Comparison of ENCODE assay signal across 7 cellular contexts in the genomic region with DNA sequence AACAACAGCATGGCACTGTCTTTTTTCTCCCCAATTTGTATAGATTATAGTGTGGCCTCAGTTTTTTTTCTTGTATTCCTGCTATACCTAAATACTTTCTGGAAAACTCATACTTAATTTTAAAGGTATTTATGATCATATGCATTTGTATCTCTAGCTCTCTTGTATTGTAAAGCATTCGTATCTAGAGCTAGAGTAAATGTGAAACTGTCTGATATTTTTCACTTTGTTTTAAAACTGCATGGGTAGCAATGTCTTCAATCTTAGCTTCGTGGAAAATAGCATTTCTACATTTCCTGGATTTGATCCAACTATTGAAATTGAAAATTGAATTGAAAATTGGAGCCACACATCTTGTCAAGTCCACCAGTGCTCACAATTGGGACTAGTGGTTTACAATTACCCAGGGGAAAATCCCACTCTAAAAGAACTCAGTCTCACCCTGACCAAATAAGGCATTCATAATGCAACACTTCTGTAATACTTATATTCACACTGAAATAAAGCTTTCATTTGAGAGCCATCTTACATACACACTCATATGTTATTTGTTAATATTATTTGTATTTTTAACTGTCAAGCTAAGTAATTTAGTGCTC. TPM values are rescaled to one million over a fixed set of nuclear protein-coding genes. Genes with fewer than 3 reads are reported as not detected.
DNase-seq lines count a peak whose midpoint lies in the region; ATAC-seq lines count a peak whose summit lies in the region.

No MANE protein-coding gene starts in this region.

- H3K27me3 ChIP-seq in effector memory CD4-positive, alpha-beta T cell (replicated peaks; ENCODE audit: control insufficient read depth, insufficient read depth, low read length, poor library complexity, severe bottlenecking): no peaks in the 10 kb centered on the region

- no peaks in the 10 kb centered on the region for H3K9me3 ChIP-seq in effector memory CD4-positive, alpha-beta T cell (ENCODE audit: control insufficient read depth, low read length)

- H3K36me3 ChIP-seq in effector memory CD4-positive, alpha-beta T cell (ENCODE audit: control insufficient read depth, insufficient read depth, low read length): no peaks in the 10 kb centered on the region

- no peaks in the 10 kb centered on the region for H3K9me3 Mint-ChIP-seq in naive B cell

- H3K4me1 ChIP-seq in effector memory CD4-positive, alpha-beta T cell (ENCODE audit: control insufficient read depth, insufficient read depth, low read length, poor library complexity, severe bottlenecking): no peaks in the 10 kb centered on the region

- peaks cover 0 to 5% (median 0%) of the 10 kb centered on the region in 3 donors for H3K27me3 Mint-ChIP-seq in naive B cell

- ATAC-seq in GM18868 (IDR thresholded peaks at IDR 0.05; ENCODE audit: unreplicated experiment): peak; percentile 72
- ATAC-seq in GM21717 (IDR thresholded peaks at IDR 0.05; ENCODE audit: unreplicated experiment): peak; percentile 54
- peak; percentile 66 for ATAC-seq in HG03571 (IDR thresholded peaks at IDR 0.05; ENCODE audit: unreplicated experiment)
- peak; percentile 51 to 53 for ATAC-seq in naive B cell (ENCODE audit: low read depth in 2 of 2)
- ATAC-seq in left colon: no peak

- H3K4me1 Mint-ChIP-seq in naive B cell: peaks cover 4 to 28% (median 10%) of the 10 kb centered on the region in 3 donors

- H3K27ac Mint-ChIP-seq in naive B cell: no peak overlapping the region

- DNase-seq in naive B cell (no peak), left colon (no peak), NAMALWA (ENCODE audit: low spot score) (no peak)
- DNase-seq in effector memory CD4-positive, alpha-beta T cell: no peak

- H3K4me3 ChIP-seq in effector memory CD4-positive, alpha-beta T cell (ENCODE audit: insufficient read depth, low read depth, low read length, poor library complexity, severe bottlenecking): no peak overlapping the region

- intact Hi-C loops in left colon (cut with DNase I, micrococcal nuclease): no loop called here

- no peaks in the 10 kb centered on the region for H3K36me3 Mint-ChIP-seq in naive B cell

- H3K27ac ChIP-seq in effector memory CD4-positive, alpha-beta T cell (ENCODE audit: insufficient read depth, low read length, poor library complexity, severe bottlenecking): no peak overlapping the region

- no peak overlapping the region for H3K4me3 Mint-ChIP-seq in naive B cell

RNA-seq across cellular contexts. Expression of a gene that starts 51.3 kb away (rescaled TPM):
- polyA plus RNA-seq in naive B cell (ENCODE audit: low read depth in 6 of 6): 1,000 to 10,000 TPM in 1 of 6 donors, 100 to 1,000 TPM in 5; 316 to 1,111 (median 647) TPM
- total RNA-seq in left colon: 100 to 1,000 TPM; 359 to 434 TPM
